ENCODE assay signal across 8 cellular contexts in genomic region chr9:36102742-36103495, GRCh38.
A peak's percentile ranks its signal among the peaks of the same experiment; 100 is the strongest.
DNase-seq lines count a peak whose midpoint lies in the region; ATAC-seq lines count a peak whose summit lies in the region.

No MANE protein-coding gene starts in this region.

- DNase-seq in ELR (ENCODE audit: low read depth) (peak; percentile 87), NCI-H345 (lab: John Stamatoyannopoulos, UW) (peak; percentile 63), cerebellar nuclear complex (lab: John Stamatoyannopoulos, UW) (peak; percentile 14 to 63), kidney tubule cell (ENCODE audit: low spot score) (peak; percentile 83)
- peak; percentile 90 for DNase-seq in stimulated activated CD4-positive, alpha-beta T cell treated with anti-CD3 and anti-CD28 coated beads, Interleukin-4, amount 100 ng/mL, for 24 hours

- peak; percentile 83 for ATAC-seq in HG02885 (IDR thresholded peaks at IDR 0.05; ENCODE audit: poor library complexity, unreplicated experiment)
- peak; percentile 100 for ATAC-seq in activated CD4-positive, CD25-positive, alpha-beta regulatory T cell treated with anti-CD3 and anti-CD28 coated beads, Interleukin-2, amount 50 U/mL, for 24 hours
- no peak for ATAC-seq in HG03159 (IDR thresholded peaks at IDR 0.05; ENCODE audit: unreplicated experiment)

Comparison
In these comparisons a context has a peak if more than half of its experiments do, and no peak if none do; other contexts are left out.
1. DNase-seq: peak in every context shown above with its lines; median percentile 90 in stimulated activated CD4-positive, alpha-beta T cell treated with anti-CD3 and anti-CD28 coated beads, Interleukin-4, amount 100 ng/mL, for 24 hours; 87 in ELR; 83 in kidney tubule cell; 63 in NCI-H345; 38 in cerebellar nuclear complex.